In the genomic region with DNA sequence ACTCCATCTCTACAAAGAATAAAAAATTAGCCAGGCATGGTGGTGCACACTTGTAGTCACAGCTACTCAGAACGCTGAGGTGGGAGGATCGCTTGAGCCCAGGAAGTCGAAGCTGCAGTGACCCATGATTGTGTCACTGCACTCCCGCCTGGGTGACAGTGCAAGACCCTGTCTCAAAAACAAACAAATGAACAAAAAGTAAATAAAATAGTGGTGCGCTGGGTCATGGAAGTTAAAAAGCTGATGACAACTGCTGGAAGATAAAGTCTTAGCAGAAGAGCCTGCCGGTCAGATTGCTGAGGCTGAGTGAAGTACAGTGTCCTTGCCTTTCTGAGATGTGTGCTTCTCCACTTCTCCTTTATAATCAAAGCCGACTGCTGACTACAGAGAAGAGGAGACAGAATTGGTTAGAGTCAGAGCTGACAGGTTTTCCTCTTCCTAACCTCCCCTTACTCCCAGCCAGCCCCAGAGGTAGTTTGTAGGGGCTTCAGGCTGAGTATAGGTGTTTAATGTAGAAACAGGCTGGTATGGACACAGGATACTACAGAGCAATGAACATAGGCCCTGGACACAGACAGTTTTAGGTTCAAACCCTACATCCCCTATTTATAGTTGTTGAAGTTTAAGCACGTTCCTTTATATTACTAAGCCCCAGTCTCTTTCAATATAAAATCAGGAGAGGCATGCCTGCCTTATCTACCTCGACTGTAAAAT, we compare ENCODE assay signal across 1 cellular context.
TF ChIP-seq lines count a peak whose summit lies in the region.

No MANE protein-coding gene starts in this region.

TF ChIP-seq in A549, 52 proteins besides CTCF, POLR2A, EP300 and RAD21 (continued from another document):
- TF ChIP-seq, protein P1, sequence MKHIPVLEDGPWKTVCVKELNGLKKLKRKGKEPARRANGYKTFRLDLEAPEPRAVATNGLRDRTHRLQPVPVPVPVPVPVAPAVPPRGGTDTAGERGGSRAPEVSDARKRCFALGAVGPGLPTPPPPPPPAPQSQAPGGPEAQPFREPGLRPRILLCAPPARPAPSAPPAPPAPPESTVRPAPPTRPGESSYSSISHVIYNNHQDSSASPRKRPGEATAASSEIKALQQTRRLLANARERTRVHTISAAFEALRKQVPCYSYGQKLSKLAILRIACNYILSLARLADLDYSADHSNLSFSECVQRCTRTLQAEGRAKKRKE (CRISPR knock-in tag; IDR thresholded peaks at IDR 0.05; ENCODE audit: low read depth): no peak
- TF ChIP-seq ZSCAN20 (CRISPR knock-in tag; IDR thresholded peaks at IDR 0.05) (no peak), CEBPB (IDR thresholded peaks at IDR 0.05) (no peak), MYC (IDR thresholded peaks at IDR 0.05; ENCODE audit: borderline replicate concordance, low read length) (no peak), MAFK (IDR thresholded peaks at IDR 0.05; ENCODE audit: partially characterized antibody) (no peak), CHD2 (IDR thresholded peaks at IDR 0.05; ENCODE audit: low read length, partially characterized antibody) (no peak), BHLHE40 (IDR thresholded peaks at IDR 0.05; ENCODE audit: low read depth, low read length) (no peak), KDM5A (IDR thresholded peaks at IDR 0.05) (no peak), EHMT2 (IDR thresholded peaks at IDR 0.05; ENCODE audit: low read depth) (no peak), SMC3 (IDR thresholded peaks at IDR 0.05) (no peak), TFCP2L1 (CRISPR knock-in tag; IDR thresholded peaks at IDR 0.05) (no peak), CHD4 (IDR thresholded peaks at IDR 0.05; ENCODE audit: borderline replicate concordance) (no peak)
